ENCODE assay signal across 15 cellular contexts in genomic region chrX:3176439-3176820, GRCh38.
DNase-seq lines count a peak whose midpoint lies in the region; FAIRE-seq and TF ChIP-seq lines count a peak whose summit lies in the region.
"Had no signal": no experiment of that assay in that cellular context is flagged by ENCODE, and none has a peak within 500 bp of the region (broad histone marks: within the 10 kb centered on the region; RNA-seq: fewer than 3 reads in every experiment).

No MANE protein-coding gene starts in this region.

- WGBS in mammary epithelial cell (ENCODE audit: low coverage, missing lambda C conversion rate): 67% methylated on average over 5 of the region's 5 CpGs
- WGBS in small intestine, 3 donors: 76 to 92% (median 77%) methylated on average over 5 of the region's 5 CpGs

- H3K9ac ChIP-seq in mammary epithelial cell (ENCODE audit: insufficient read depth, low read length): no peak overlapping the region

- CTCF ChIA-PET in MCF 10A (lab: Yijun Ruan, JAX): interaction anchor here (3.4 kb wide), 1 partner anchor 372 kb away, joined by 17 read pairs; no protein-coding TSS in a partner anchor
- CTCF ChIA-PET in mammary epithelial cell (lab: Charles Lee; ENCODE audit: low non-redundant PET): no interaction called here

- H3K27me3 ChIP-seq in mammary epithelial cell (ENCODE audit: insufficient read depth, low read length) (no peaks in the 10 kb centered on the region), small intestine (ENCODE audit: control insufficient read depth in 2 of 2, insufficient read depth in 2 of 2, low read length in 2 of 2) (no peaks in the 10 kb centered on the region)
- H3K27me3 ChIP-seq: testis had no signal

- H3K4me1 Mint-ChIP-seq in MCF 10A (ENCODE audit: insufficient read depth, unreplicated experiment) (peaks cover 25% of the 10 kb centered on the region), progenitor cell of endocrine pancreas (ENCODE audit: low read depth) (peaks cover 3% of the 10 kb centered on the region)
- H3K4me1 Mint-ChIP-seq: activated T-helper 17 cell treated with anti-CD3 and anti-CD28 coated beads, Interleukin-2, amount 50 U/mL, for 72 hours had no signal

- H3K4me3 ChIP-seq in mammary epithelial cell (replicated peaks in 1 of 3; ENCODE audit: insufficient read depth in 1 of 3, low read depth in 2 of 3, low read length in 3 of 3): no peak overlapping the region
- H3K4me3 ChIP-seq in small intestine (ENCODE audit: low read depth in 1 of 2, low read length in 2 of 2): no peak overlapping the region
- H3K4me3 ChIP-seq: testis had no signal

- H3K4me2 ChIP-seq in mammary epithelial cell (ENCODE audit: insufficient read depth, low read depth, low read length): no peak overlapping the region

- DNase-seq in MCF 10A (ENCODE audit: unreplicated experiment) (no peak), mammary epithelial cell (no peak), astrocyte of the hippocampus (ENCODE audit: low read depth, low spot score) (peak; percentile 65), kidney tubule cell (ENCODE audit: low spot score) (peak; percentile 74), mesenteric fat pad (ENCODE audit: low spot score) (no peak), small intestine (no peak), progenitor cell of endocrine pancreas (ENCODE audit: low spot score, unreplicated experiment) (no peak)
- no peak for DNase-seq in activated CD4-positive, alpha-beta T cell treated with anti-CD3 and anti-CD28 coated beads, Interleukin-2, amount 50 U/mL, for 4 hours
- DNase-seq: 8988T, DND-41, KG1, NCI-H187 treated with DMSO at 0.1 percent for 48 hours, testis had no signal

- TF ChIP-seq CTCF in MCF 10A (IDR thresholded peaks at IDR 0.05; ENCODE audit: unreplicated experiment): no peak
- TF ChIP-seq CTCF in mammary epithelial cell (conservative IDR thresholded peaks at IDR 0.05 in 1 of 2, IDR thresholded peaks at IDR 0.05 in 1 of 2; ENCODE audit: extremely low read depth in 1 of 2, insufficient read depth in 1 of 2, low read depth in 1 of 2, low read length in 2 of 2): no peak
- no peak for TF ChIP-seq CTCF in progenitor cell of endocrine pancreas (IDR thresholded peaks at IDR 0.05; ENCODE audit: unreplicated experiment)

- no TSS peak for BruUV-seq in MCF 10A (replicated peaks; lab: Mats Ljungman, UMichigan)
- no TSS peak for BruUV-seq in mammary epithelial cell (replicated peaks; lab: Mats Ljungman, UMichigan)

- H3K9me3 ChIP-seq in mammary epithelial cell (replicated peaks; ENCODE audit: insufficient read depth, low read length): peaks cover 3% of the 10 kb centered on the region
- no peaks in the 10 kb centered on the region for H3K9me3 ChIP-seq in small intestine (ENCODE audit: control insufficient read depth, low read depth)
- H3K9me3 ChIP-seq: testis had no signal

- H3K4me3 Mint-ChIP-seq in MCF 10A (ENCODE audit: unreplicated experiment): peak overlapping the region; percentile 55
- no peak overlapping the region for H3K4me3 Mint-ChIP-seq in progenitor cell of endocrine pancreas (ENCODE audit: low read depth)
- H3K4me3 Mint-ChIP-seq: activated T-helper 17 cell treated with anti-CD3 and anti-CD28 coated beads, Interleukin-2, amount 50 U/mL, for 72 hours had no signal

- no peak for FAIRE-seq in small intestine (lab: Jason Lieb, UNC)
- FAIRE-seq: bronchial epithelial cell had no signal

- H3K27me3 Mint-ChIP-seq in MCF 10A (ENCODE audit: insufficient read depth, unreplicated experiment) (no peaks in the 10 kb centered on the region), progenitor cell of endocrine pancreas (peaks cover 8% of the 10 kb centered on the region)
- H3K27me3 Mint-ChIP-seq: activated T-helper 17 cell treated with anti-CD3 and anti-CD28 coated beads, Interleukin-2, amount 50 U/mL, for 72 hours had no signal

- no peak overlapping the region for H3K27ac ChIP-seq in mammary epithelial cell (ENCODE audit: insufficient read depth, low read depth, low read length)
- no peak overlapping the region for H3K27ac ChIP-seq in small intestine (ENCODE audit: low read depth in 1 of 2, low read length in 1 of 2)
- H3K27ac ChIP-seq: testis had no signal

- intact Hi-C loops in MCF 10A (cut with micrococcal nuclease) (no loop called here), mammary epithelial cell (cut with micrococcal nuclease) (no loop called here)

- H3K27ac Mint-ChIP-seq in MCF 10A (ENCODE audit: low read depth, unreplicated experiment) (peak overlapping the region; percentile 84), progenitor cell of endocrine pancreas (no peak overlapping the region)
- H3K27ac Mint-ChIP-seq: activated T-helper 17 cell treated with anti-CD3 and anti-CD28 coated beads, Interleukin-2, amount 50 U/mL, for 72 hours had no signal

- POLR2A ChIA-PET in MCF 10A (lab: Yijun Ruan, JAX): interaction anchor here (0.9 to 1.5 kb wide), 3 partner anchors 11 to 374 kb away, joined by 3 to 4 read pairs (median 3); no protein-coding TSS in a partner anchor

- dilution Hi-C loops in mammary epithelial cell (cut with HindIII; ENCODE audit: low sequenced_read_pairs): no loop called here

- no peaks in the 10 kb centered on the region for H3K36me3 Mint-ChIP-seq in MCF 10A (ENCODE audit: insufficient read depth, unreplicated experiment)
- H3K36me3 Mint-ChIP-seq in progenitor cell of endocrine pancreas (ENCODE audit: insufficient read depth): no peaks in the 10 kb centered on the region

- H4K20me1 ChIP-seq in mammary epithelial cell (ENCODE audit: insufficient read depth, low read length): no peaks in the 10 kb centered on the region

- H3K79me2 ChIP-seq in mammary epithelial cell (ENCODE audit: insufficient read depth, low read length): no peaks in the 10 kb centered on the region

- in situ Hi-C loops in mammary epithelial cell (cut with MboI; ENCODE audit: low sequenced_read_pairs in 2 of 2): no loop called here

- H3K36me3 ChIP-seq in mammary epithelial cell (ENCODE audit: insufficient read depth, low read length): no peaks in the 10 kb centered on the region
- no peaks in the 10 kb centered on the region for H3K36me3 ChIP-seq in small intestine (ENCODE audit: control insufficient read depth in 2 of 2, insufficient read depth in 2 of 2, low read length in 2 of 2)

- H3K9me3 Mint-ChIP-seq in MCF 10A (ENCODE audit: unreplicated experiment): no peaks in the 10 kb centered on the region
- no peaks in the 10 kb centered on the region for H3K9me3 Mint-ChIP-seq in progenitor cell of endocrine pancreas (ENCODE audit: low read depth)
- H3K9me3 Mint-ChIP-seq: activated T-helper 17 cell treated with anti-CD3 and anti-CD28 coated beads, Interleukin-2, amount 50 U/mL, for 72 hours had no signal

- H2AFZ ChIP-seq in mammary epithelial cell (ENCODE audit: low read depth, low read length): no peak overlapping the region

- peaks cover 3% of the 10 kb centered on the region for H3K4me1 ChIP-seq in mammary epithelial cell (ENCODE audit: insufficient read depth, low read length)
- no peaks in the 10 kb centered on the region for H3K4me1 ChIP-seq in small intestine (ENCODE audit: control insufficient read depth in 2 of 2, insufficient read depth in 1 of 2, low read depth in 1 of 2, low read length in 1 of 2)
- H3K4me1 ChIP-seq: testis had no signal

Comparison
In these comparisons a context has a peak if more than half of its experiments do, and no peak if none do; other contexts are left out.
1. DNase-seq: peak in astrocyte of the hippocampus (single experiment) and kidney tubule cell (single experiment); none in MCF 10A (single experiment), mammary epithelial cell (single experiment), mesenteric fat pad (single experiment), small intestine (single experiment), progenitor cell of endocrine pancreas (single experiment) and activated CD4-positive, alpha-beta T cell treated with anti-CD3 and anti-CD28 coated beads, Interleukin-2, amount 50 U/mL, for 4 hours (0 of 2).